8 cellular contexts compared by ENCODE assay signal in the genomic region with DNA sequence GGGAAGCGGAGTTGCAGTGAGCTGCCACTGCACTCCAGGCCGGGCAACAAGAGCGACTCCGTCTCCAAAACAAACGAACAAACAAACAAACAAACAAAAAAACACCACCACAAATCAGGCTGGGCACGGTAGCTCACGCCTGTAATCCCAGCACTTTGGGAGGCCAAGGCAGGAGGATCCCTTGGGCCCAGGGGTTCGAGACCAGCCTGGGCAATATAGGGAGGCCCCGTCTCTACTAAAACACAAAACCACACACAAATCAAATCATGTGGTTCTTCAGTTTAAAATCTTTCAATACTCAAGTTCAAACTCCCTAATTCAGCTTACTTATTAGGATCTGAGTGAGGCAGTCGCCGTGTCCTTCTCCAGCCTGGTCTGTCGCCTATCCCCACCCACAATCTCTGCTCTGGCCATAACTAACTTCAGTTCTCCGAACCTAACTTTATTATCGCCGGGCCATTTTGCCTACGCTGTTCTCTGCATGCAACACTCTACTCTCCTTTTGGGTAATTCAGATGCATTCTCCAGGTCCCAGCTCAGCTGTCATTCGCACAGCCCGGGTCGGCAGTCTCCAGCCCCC. TPM values are rescaled to one million over a fixed set of nuclear protein-coding genes. Genes with fewer than 3 reads are reported as not detected.
DNase-seq lines count a peak whose midpoint lies in the region; ATAC-seq and TF ChIP-seq lines count a peak whose summit lies in the region.

No MANE protein-coding gene starts in this region.

- peak overlapping the region; percentile 70 to 86 for H3K4me3 ChIP-seq in ascending aorta
- H3K4me3 ChIP-seq in left lung: peak overlapping the region; percentile 96 to 100
- H3K4me3 ChIP-seq in transverse colon: peak overlapping the region; percentile 84 to 99 (median 97)

- TF ChIP-seq POLR2A in GM18505 (IDR thresholded peaks at IDR 0.05; ENCODE audit: borderline replicate concordance, extremely low read depth, insufficient read depth, insufficient read length) (no peak), transverse colon (IDR thresholded peaks at IDR 0.05) (no peak)

- H3K27me3 ChIP-seq in ascending aorta (no peaks in the 10 kb centered on the region), left lung (no peaks in the 10 kb centered on the region), transverse colon (no peaks in the 10 kb centered on the region)

- H3K4me1 ChIP-seq in ascending aorta (peaks cover 7 to 13% of the 10 kb centered on the region in 2 donors), left lung (peaks cover 16 to 40% of the 10 kb centered on the region in 2 donors), transverse colon (peaks cover 5 to 25% (median 22%) of the 10 kb centered on the region in 4 donors)

- in situ Hi-C loops in transverse colon (cut with MboI; ENCODE audit: low pct_ligation_motif_present in 1 of 4, low pct_unique_long_range_greater_than_20kb in 1 of 4, low sequenced_read_pairs in 3 of 4): no loop called here

- no peak for TF ChIP-seq EP300 in transverse colon (IDR thresholded peaks at IDR 0.05; ENCODE audit: low read depth)

- H3K9me3 ChIP-seq in ascending aorta (no peaks in the 10 kb centered on the region), left lung (no peaks in the 10 kb centered on the region), transverse colon (no peaks in the 10 kb centered on the region)

- H3K27ac ChIP-seq in ascending aorta (peak overlapping the region; percentile 73 to 80), left lung (peak overlapping the region; percentile 67 to 83), transverse colon (peak overlapping the region; percentile 91 to 94 (median 93))

- DNase-seq in ascending aorta (ENCODE audit: low spot score in 2 of 2) (no peak), left lung (no peak), transverse colon (no peak), NCI-H345 treated with DMSO at 0.1 percent for 48 hours (lab: John Stamatoyannopoulos, UW; ENCODE audit: unreplicated experiment) (no peak), H4 (ENCODE audit: low spot score) (no peak), DMS114 treated with DMSO at 0.1 percent for 48 hours (lab: John Stamatoyannopoulos, UW; ENCODE audit: unreplicated experiment) (no peak)

- intact Hi-C loops in ascending aorta (cut with DNase I) (loop anchor here (2.0 to 5.0 kb wide), 4 partner anchors 84 to 1093 kb away; a partner anchor contains a TSS), left lung (cut with DNase I) (no loop called here), transverse colon (cut with DNase I; ENCODE audit: low total_unique reads) (no loop called here)

- no peak for TF ChIP-seq CTCF in ascending aorta (IDR thresholded peaks at IDR 0.05)
- TF ChIP-seq CTCF in left lung (IDR thresholded peaks at IDR 0.05): no peak
- no peak for TF ChIP-seq CTCF in transverse colon (IDR thresholded peaks at IDR 0.05)

- WGBS in transverse colon (ENCODE audit: low coverage in 1 of 2), 2 donors: 27 to 29% methylated on average over 14 to 19 of the region's 19 CpGs

- no peaks in the 10 kb centered on the region for H3K36me3 ChIP-seq in ascending aorta
- H3K36me3 ChIP-seq in left lung: no peaks in the 10 kb centered on the region
- H3K36me3 ChIP-seq in transverse colon: no peaks in the 10 kb centered on the region

- ATAC-seq in GM18505 (IDR thresholded peaks at IDR 0.05; ENCODE audit: unreplicated experiment) (peak; percentile 5), HG03196 (IDR thresholded peaks at IDR 0.05; ENCODE audit: unreplicated experiment) (peak; percentile 18), left lung (peak; percentile 38)

RNA-seq across cellular contexts. Expression of a gene that starts 0.6 kb away (rescaled TPM):
- 9.4 TPM for total RNA-seq in ascending aorta
- 10 to 100 TPM; 22.3 to 23.9 TPM for total RNA-seq in left lung
- total RNA-seq in transverse colon: 10 to 100 TPM; 10.7 to 23.2 (median 17.6) TPM
- 9.4 and 15.1 TPM in 2 replicates for total RNA-seq in H4 (2014; rRNA removed; shearing (Covaris generic))

RNA-seq across cellular contexts. Expression of a gene that starts 14.0 kb away (rescaled TPM):
- total RNA-seq in ascending aorta (0.64 TPM), left lung (10 to 100 TPM; 17.7 to 17.8 TPM), transverse colon (10 to 100 TPM in 1 of 4 donors, 1 to 10 TPM in 3; 4.5 to 13.0 (median 8.4) TPM)
- total RNA-seq in H4 (2014; rRNA removed; shearing (Covaris generic)): 34.9 and 41.0 TPM in 2 replicates
